Comparison of ENCODE assay signal across 20 cellular contexts in genomic region chr6:119511024-119511423, GRCh38.
"Had no signal": no experiment of that assay in that cellular context is flagged by ENCODE, and none has a peak within 500 bp of the region (broad histone marks: within the 10 kb centered on the region; RNA-seq: fewer than 3 reads in every experiment).

No MANE protein-coding gene starts in this region.

- H3K4me3 ChIP-seq: lower lobe of right lung, ovary, psoas muscle, sigmoid colon, stomach, thyroid gland, vagina had no signal

- H3K4me1 ChIP-seq: lower lobe of right lung, psoas muscle, stomach, thyroid gland, vagina had no signal

- ATAC-seq: effector memory CD8-positive, alpha-beta T cell; left ventricle myocardium superior; lower lobe of right lung; natural killer cell; psoas muscle; right cardiac atrium; stimulated activated effector memory CD8-positive, alpha-beta T cell treated with anti-CD3 and anti-CD28 coated beads, Interleukin-12 subunit alpha, Interleukin-12 subunit beta, amount 100 ng/mL, for 72 hours had no signal

- DNase-seq: dermis blood vessel endothelial cell; effector memory CD8-positive, alpha-beta T cell; hypothalamus; left ventricle myocardium superior; lower lobe of right lung; natural killer cell; occipital lobe; ovary; posterior cingulate gyrus; psoas muscle; right cardiac atrium; sigmoid colon; stimulated activated CD4-positive, alpha-beta T cell treated with anti-CD3 and anti-CD28 coated beads, Interleukin-2, amount 100 ng/mL, for 24 hours; stimulated activated CD4-positive, alpha-beta T cell treated with anti-CD3 and anti-CD28 coated beads, Interleukin-4, amount 100 ng/mL, for 24 hours; stimulated activated naive CD4-positive, alpha-beta T cell treated with Interleukin-2 at 50 U/mL for 16 hours; stomach; thyroid gland; trophoblast cell had no signal

- H3K27me3 ChIP-seq: ovary, sigmoid colon, stomach, thyroid gland, vagina had no signal

- H3K36me3 ChIP-seq: lower lobe of right lung, ovary, sigmoid colon, stomach, thyroid gland, vagina had no signal

- H3K9me3 ChIP-seq: lower lobe of right lung, ovary, psoas muscle, sigmoid colon, stomach, thyroid gland, vagina had no signal
